ENCODE assay signal across 19 cellular contexts in genomic region chr15:67161881-67162280, GRCh38.
DNase-seq lines count a peak whose midpoint lies in the region; ATAC-seq and TF ChIP-seq lines count a peak whose summit lies in the region.
"Had no signal": no experiment of that assay in that cellular context is flagged by ENCODE, and none has a peak within 500 bp of the region (broad histone marks: within the 10 kb centered on the region; RNA-seq: fewer than 3 reads in every experiment).

No MANE protein-coding gene starts in this region.

- H3K56ac ChIP-seq in mesendoderm (ENCODE audit: low read length): no peak overlapping the region

- no peak for DNase-seq in effector memory CD8-positive, alpha-beta T cell
- DNase-seq in trophoblast cell (no peak), mesendoderm (no peak)
- DNase-seq in stimulated activated CD4-positive, alpha-beta T cell treated with anti-CD3 and anti-CD28 coated beads, Interleukin-4, amount 100 ng/mL, for 24 hours: no peak
- DNase-seq: activated naive CD4-positive, alpha-beta T cell treated with anti-CD3 and anti-CD28 coated beads, Interleukin-2, amount 50 U/mL, for 16 hours; C1 segment of cervical spinal cord; HCEC 1CT; left ventricle myocardium superior; NCI-H1105; NCI-H345; right lobe of liver; stimulated activated CD4-positive, alpha-beta T cell treated with anti-CD3 and anti-CD28 coated beads, Interleukin-4, amount 100 ng/mL, for 1 hour; SW 1271 had no signal

- no peak overlapping the region for H3K4me3 Mint-ChIP-seq in effector memory CD8-positive, alpha-beta T cell
- H3K4me3 Mint-ChIP-seq: brain; natural killer cell treated with Interleukin-12 subunit alpha and Interleukin-12 subunit beta and Interleukin-15 and Interleukin-18, amount 100 ng/mL, for 72 hours; WTC11 had no signal

- no peak overlapping the region for H3K4me3 ChIP-seq in BLaER1 treated with 17β-estradiol and CSF1 and Interleukin-3, amounts not matched to agents 10 nM and 100 nM
- H3K4me3 ChIP-seq in HEK293 (ENCODE audit: low read depth, low read length) (no peak overlapping the region), trophoblast cell (ENCODE audit: low read depth, low read length) (no peak overlapping the region), mesendoderm (ENCODE audit: low read length) (no peak overlapping the region)
- H3K4me3 ChIP-seq: right lobe of liver had no signal

- H2AFZ ChIP-seq in trophoblast cell (ENCODE audit: insufficient read depth, low read length, poor library complexity): no peak overlapping the region

- H3K27me3 ChIP-seq in BLaER1 treated with 17β-estradiol and CSF1 and Interleukin-3, amounts not matched to agents 10 nM and 100 nM: no peaks in the 10 kb centered on the region
- H3K27me3 ChIP-seq in trophoblast cell (ENCODE audit: insufficient read depth, low read length) (no peaks in the 10 kb centered on the region), mesendoderm (ENCODE audit: insufficient read depth, low read length, poor library complexity) (no peaks in the 10 kb centered on the region)
- H3K27me3 ChIP-seq: right lobe of liver had no signal

- CTCF ChIA-PET in HEK293 (lab: Yijun Ruan, JAX): no interaction called here

- POLR2A ChIA-PET in HEK293 (lab: Yijun Ruan, JAX): interaction anchor here (1.5 kb wide), 1 partner anchor 216 kb away, joined by 3 read pairs; no protein-coding TSS in a partner anchor

- no peaks in the 10 kb centered on the region for H3K27me3 Mint-ChIP-seq in effector memory CD8-positive, alpha-beta T cell
- H3K27me3 Mint-ChIP-seq: brain; natural killer cell treated with Interleukin-12 subunit alpha and Interleukin-12 subunit beta and Interleukin-15 and Interleukin-18, amount 100 ng/mL, for 72 hours had no signal

- H3K9me3 ChIP-seq in BLaER1 treated with 17β-estradiol and CSF1 and Interleukin-3, amounts not matched to agents 10 nM and 100 nM (replicated peaks in 1 of 11): no peaks in the 10 kb centered on the region; a peak in 1 of 22 replicates
- H3K9me3 ChIP-seq in HEK293 (ENCODE audit: control insufficient read depth, insufficient read depth, low read depth, low read length): no peaks in the 10 kb centered on the region
- H3K9me3 ChIP-seq in trophoblast cell (ENCODE audit: insufficient read depth, low read depth, low read length): peaks cover 3% of the 10 kb centered on the region
- H3K9me3 ChIP-seq: right lobe of liver had no signal

- H3K14ac ChIP-seq in trophoblast cell (ENCODE audit: low read length): no peak overlapping the region

- peak overlapping the region; percentile 22 for H3K18ac ChIP-seq in trophoblast cell (ENCODE audit: low read length)
- no peak overlapping the region for H3K18ac ChIP-seq in mesendoderm (ENCODE audit: low read length)

- no peak overlapping the region for H2BK15ac ChIP-seq in mesendoderm (replicated peaks; ENCODE audit: low read depth)

- H3K27ac ChIP-seq in BLaER1 treated with 17β-estradiol and CSF1 and Interleukin-3, amounts not matched to agents 10 nM and 100 nM: peak overlapping the region in 9 of 11 experiments; percentile 15 to 53 (median 26); a peak in 15 of 22 replicates
- H3K27ac ChIP-seq in HEK293 (ENCODE audit: extremely low read depth, low read depth, low read length) (no peak overlapping the region), trophoblast cell (ENCODE audit: low read depth, low read length) (no peak overlapping the region), mesendoderm (ENCODE audit: low read depth, low read length) (no peak overlapping the region)
- H3K27ac ChIP-seq: right lobe of liver had no signal

- H4K5ac ChIP-seq in mesendoderm (ENCODE audit: low read length): no peak overlapping the region

- TF ChIP-seq CTCF in HEK293 (tag by site-specific recombination; IDR thresholded peaks at IDR 0.05): no peak

- peaks cover 9% of the 10 kb centered on the region for H3K79me1 ChIP-seq in trophoblast cell (ENCODE audit: low read length)
- H3K79me1 ChIP-seq in mesendoderm (ENCODE audit: low read length): peaks cover 2% of the 10 kb centered on the region

- H3K4me2 ChIP-seq in BLaER1 treated with 17β-estradiol and CSF1 and Interleukin-3, amounts not matched to agents 10 nM and 100 nM: peak overlapping the region; percentile 45 to 83 (median 73)
- H3K4me2 ChIP-seq in trophoblast cell (ENCODE audit: low read length) (no peak overlapping the region), mesendoderm (ENCODE audit: low read length) (no peak overlapping the region)

- H3K36me3 Mint-ChIP-seq in effector memory CD8-positive, alpha-beta T cell (ENCODE audit: insufficient read depth): peaks cover 41% of the 10 kb centered on the region
- H3K36me3 Mint-ChIP-seq: natural killer cell treated with Interleukin-12 subunit alpha and Interleukin-12 subunit beta and Interleukin-15 and Interleukin-18, amount 100 ng/mL, for 72 hours had no signal

- H4K20me1 ChIP-seq in BLaER1 treated with 17β-estradiol and CSF1 and Interleukin-3, amounts not matched to agents 10 nM and 100 nM: peaks cover 92 to 100% (median 100%) of the 10 kb centered on the region in 11 experiments

- peak overlapping the region; percentile 19 for H3K4ac ChIP-seq in trophoblast cell (ENCODE audit: low read depth, low read length)
- no peak overlapping the region for H3K4ac ChIP-seq in mesendoderm (ENCODE audit: low read depth, low read length)

- H3K27ac Mint-ChIP-seq in effector memory CD8-positive, alpha-beta T cell: peak overlapping the region; percentile 90 to 91
- H3K27ac Mint-ChIP-seq: natural killer cell treated with Interleukin-12 subunit alpha and Interleukin-12 subunit beta and Interleukin-15 and Interleukin-18, amount 100 ng/mL, for 72 hours had no signal

- H2BK120ac ChIP-seq in trophoblast cell (ENCODE audit: insufficient read depth, low read length, poor library complexity) (peak overlapping the region; percentile 54), mesendoderm (ENCODE audit: low read depth, low read length) (no peak overlapping the region)

- peaks cover 77 to 100% (median 88%) of the 10 kb centered on the region in 10 experiments for H3K4me1 ChIP-seq in BLaER1 treated with 17β-estradiol and CSF1 and Interleukin-3, amounts not matched to agents 10 nM and 100 nM
- H3K4me1 ChIP-seq in HEK293 (ENCODE audit: control insufficient read depth, insufficient read depth, low read length) (peaks cover 4% of the 10 kb centered on the region; the same call in 1 of the 2 replicates), trophoblast cell (ENCODE audit: control insufficient read depth in 1 of 2, insufficient read depth in 2 of 2, low read length in 2 of 2) (peaks cover 11 to 14% of the 10 kb centered on the region in 2 experiments), mesendoderm (ENCODE audit: control insufficient read depth, low read depth, low read length) (peaks cover 12% of the 10 kb centered on the region)
- H3K4me1 ChIP-seq: right lobe of liver had no signal

- no peak overlapping the region for H2BK5ac ChIP-seq in trophoblast cell (ENCODE audit: low read depth, low read length, poor library complexity)
- no peak overlapping the region for H2BK5ac ChIP-seq in mesendoderm (ENCODE audit: low read length)

- no CpG with 5 or more reads among the region's 4 CpGs for WGBS in trophoblast cell (ENCODE audit: extremely low coverage, insufficient coverage, insufficient read length)
- WGBS in mesendoderm (ENCODE audit: extremely low coverage, insufficient coverage, low lambda C conversion rate): no CpG with 5 or more reads among the region's 4 CpGs

- H3K23ac ChIP-seq in trophoblast cell (ENCODE audit: low read length) (no peak overlapping the region), mesendoderm (ENCODE audit: low read length) (no peak overlapping the region)

- no peak for ATAC-seq in effector memory CD8-positive, alpha-beta T cell (replicated peaks)
- no peak for ATAC-seq in HG02973 (IDR thresholded peaks at IDR 0.05; ENCODE audit: unreplicated experiment)
- ATAC-seq: left ventricle myocardium superior; natural killer cell treated with Interleukin-12 subunit alpha and Interleukin-12 subunit beta and Interleukin-15 and Interleukin-18, amount 100 ng/mL, for 72 hours; right lobe of liver; WTC11 had no signal

- H2AK5ac ChIP-seq in trophoblast cell (ENCODE audit: low read length) (no peak overlapping the region), mesendoderm (ENCODE audit: low read length) (no peak overlapping the region)

- H4K8ac ChIP-seq in trophoblast cell (ENCODE audit: low read depth, low read length): no peak overlapping the region
- no peak overlapping the region for H4K8ac ChIP-seq in mesendoderm (ENCODE audit: low read depth, low read length)

- H3K79me2 ChIP-seq in trophoblast cell (ENCODE audit: control insufficient read depth, insufficient read depth, low read length, poor library complexity) (peaks cover 3% of the 10 kb centered on the region), mesendoderm (ENCODE audit: control insufficient read depth, insufficient read depth, low read length) (no peaks in the 10 kb centered on the region)

- H3K9me3 Mint-ChIP-seq in effector memory CD8-positive, alpha-beta T cell: no peaks in the 10 kb centered on the region
- H3K9me3 Mint-ChIP-seq: natural killer cell treated with Interleukin-12 subunit alpha and Interleukin-12 subunit beta and Interleukin-15 and Interleukin-18, amount 100 ng/mL, for 72 hours; WTC11 had no signal

- H3K9ac ChIP-seq in BLaER1 treated with 17β-estradiol and CSF1 and Interleukin-3, amounts not matched to agents 10 nM and 100 nM: no peak overlapping the region
- H3K9ac ChIP-seq in trophoblast cell (ENCODE audit: low read length) (no peak overlapping the region), mesendoderm (ENCODE audit: low read length) (no peak overlapping the region)

- H4K12ac ChIP-seq in trophoblast cell (ENCODE audit: low read depth, low read length): no peak overlapping the region

- peak overlapping the region; percentile 58 for H4K91ac ChIP-seq in trophoblast cell (ENCODE audit: low read depth, low read length)

- H3K36me3 ChIP-seq in BLaER1 treated with 17β-estradiol and CSF1 and Interleukin-3, amounts not matched to agents 10 nM and 100 nM: peaks cover 27 to 88% (median 55%) of the 10 kb centered on the region in 11 experiments
- peaks cover 0 to 21% of the 10 kb centered on the region in 2 experiments; a peak in 1 of 3 replicates for H3K36me3 ChIP-seq in HEK293 (ENCODE audit: control insufficient read depth in 2 of 2, insufficient read depth in 1 of 2, low read length in 2 of 2)
- peaks cover 23 to 25% of the 10 kb centered on the region in 2 experiments for H3K36me3 ChIP-seq in trophoblast cell (ENCODE audit: control insufficient read depth in 1 of 2, insufficient read depth in 2 of 2, low read length in 2 of 2)
- no peaks in the 10 kb centered on the region for H3K36me3 ChIP-seq in mesendoderm (ENCODE audit: control insufficient read depth, insufficient read depth, low read length)

- H3K4me1 Mint-ChIP-seq in effector memory CD8-positive, alpha-beta T cell (ENCODE audit: low read depth in 2 of 2): peaks cover 37 to 47% of the 10 kb centered on the region in 2 donors

- H2BK12ac ChIP-seq in trophoblast cell (ENCODE audit: low read length): peak overlapping the region; percentile 3

TF ChIP-seq in HEK293, 187 proteins besides CTCF, POLR2A, EP300 and RAD21:
- TF ChIP-seq ZFP41 (tag by site-specific recombination; IDR thresholded peaks at IDR 0.05; ENCODE audit: borderline replicate concordance) (no peak), SP7 (tag by site-specific recombination; IDR thresholded peaks at IDR 0.05) (peak; percentile 60), ZNF239 (tag by site-specific recombination; IDR thresholded peaks at IDR 0.05) (no peak)

Comparison
In these comparisons a context has a peak if more than half of its experiments do, and no peak if none do; other contexts are left out.
1. H3K27ac ChIP-seq: peak in BLaER1 treated with 17β-estradiol and CSF1 and Interleukin-3, amounts not matched to agents 10 nM and 100 nM (9 of 11); none in HEK293 (single experiment), trophoblast cell (single experiment) and mesendoderm (single experiment).
2. H3K4me2 ChIP-seq: peak in BLaER1 treated with 17β-estradiol and CSF1 and Interleukin-3, amounts not matched to agents 10 nM and 100 nM (11 of 11); none in trophoblast cell (single experiment) and mesendoderm (single experiment).